15 cellular contexts compared by ENCODE assay signal in the genomic region with DNA sequence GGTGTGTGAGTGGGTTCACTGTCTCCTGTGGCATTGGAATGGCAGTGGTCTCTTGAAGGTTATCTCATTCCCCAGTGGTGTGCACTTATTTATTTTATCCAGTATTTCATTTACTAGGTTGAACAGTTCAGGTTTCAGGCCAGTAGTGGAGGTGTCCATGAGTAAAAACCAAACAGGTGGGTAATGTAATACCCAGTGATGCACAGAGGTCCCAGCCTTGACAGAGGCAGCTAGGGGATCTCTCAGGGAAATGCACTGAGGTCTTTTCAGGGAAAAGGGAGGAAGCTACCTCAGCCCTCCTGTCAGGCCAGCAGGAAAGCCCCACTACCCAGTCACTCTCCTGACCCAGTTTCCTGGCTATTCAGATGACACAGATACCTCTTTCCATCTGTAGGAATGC.
A peak's percentile ranks its signal among the peaks of the same experiment; 100 is the strongest.
DNase-seq lines count a peak whose midpoint lies in the region; ATAC-seq lines count a peak whose summit lies in the region.
"Had no signal": no experiment of that assay in that cellular context is flagged by ENCODE, and none has a peak within 500 bp of the region (broad histone marks: within the 10 kb centered on the region; RNA-seq: fewer than 3 reads in every experiment).

No MANE protein-coding gene starts in this region.

- H3K36me3 Mint-ChIP-seq in central memory CD8-positive, alpha-beta T cell (ENCODE audit: insufficient read depth): peaks cover 16% of the 10 kb centered on the region
- peaks cover 62% of the 10 kb centered on the region for H3K36me3 Mint-ChIP-seq in natural killer cell treated with Interleukin-12 subunit alpha and Interleukin-12 subunit beta and Interleukin-15 and Interleukin-18, amount 100 ng/mL, for 72 hours
- peaks cover 69% of the 10 kb centered on the region for H3K36me3 Mint-ChIP-seq in activated naive CD8-positive, alpha-beta T cell treated with anti-CD3 and anti-CD28 coated beads for 36 hours

- peak overlapping the region; percentile 41 for H3K27ac Mint-ChIP-seq in central memory CD8-positive, alpha-beta T cell (ENCODE audit: low read depth)
- peak overlapping the region; percentile 52 to 88 for H3K27ac Mint-ChIP-seq in natural killer cell treated with Interleukin-12 subunit alpha and Interleukin-12 subunit beta and Interleukin-15 and Interleukin-18, amount 100 ng/mL, for 72 hours
- no peak overlapping the region for H3K27ac Mint-ChIP-seq in activated naive CD8-positive, alpha-beta T cell treated with anti-CD3 and anti-CD28 coated beads for 36 hours
- H3K27ac Mint-ChIP-seq: CD4-positive, alpha-beta memory T cell had no signal

- H3K9me3 Mint-ChIP-seq in central memory CD8-positive, alpha-beta T cell: peaks cover 12% of the 10 kb centered on the region
- H3K9me3 Mint-ChIP-seq in natural killer cell treated with Interleukin-12 subunit alpha and Interleukin-12 subunit beta and Interleukin-15 and Interleukin-18, amount 100 ng/mL, for 72 hours: peaks cover 16% of the 10 kb centered on the region
- peaks cover 38% of the 10 kb centered on the region for H3K9me3 Mint-ChIP-seq in activated naive CD8-positive, alpha-beta T cell treated with anti-CD3 and anti-CD28 coated beads for 36 hours

- H3K4me1 Mint-ChIP-seq in central memory CD8-positive, alpha-beta T cell: peaks cover 55% of the 10 kb centered on the region
- peaks cover 62 to 72% of the 10 kb centered on the region in 2 donors for H3K4me1 Mint-ChIP-seq in natural killer cell treated with Interleukin-12 subunit alpha and Interleukin-12 subunit beta and Interleukin-15 and Interleukin-18, amount 100 ng/mL, for 72 hours (ENCODE audit: low read depth in 2 of 2)
- peaks cover under 1% of the 10 kb centered on the region for H3K4me1 Mint-ChIP-seq in activated naive CD8-positive, alpha-beta T cell treated with anti-CD3 and anti-CD28 coated beads for 36 hours

- H3K27me3 Mint-ChIP-seq in central memory CD8-positive, alpha-beta T cell: no peaks in the 10 kb centered on the region
- H3K27me3 Mint-ChIP-seq in natural killer cell treated with Interleukin-12 subunit alpha and Interleukin-12 subunit beta and Interleukin-15 and Interleukin-18, amount 100 ng/mL, for 72 hours: no peaks in the 10 kb centered on the region
- H3K27me3 Mint-ChIP-seq in activated naive CD8-positive, alpha-beta T cell treated with anti-CD3 and anti-CD28 coated beads for 36 hours: no peaks in the 10 kb centered on the region
- H3K27me3 Mint-ChIP-seq: CD4-positive, alpha-beta memory T cell had no signal

- no peak overlapping the region for H3K4me3 Mint-ChIP-seq in central memory CD8-positive, alpha-beta T cell
- H3K4me3 Mint-ChIP-seq in natural killer cell treated with Interleukin-12 subunit alpha and Interleukin-12 subunit beta and Interleukin-15 and Interleukin-18, amount 100 ng/mL, for 72 hours: no peak overlapping the region
- no peak overlapping the region for H3K4me3 Mint-ChIP-seq in activated naive CD8-positive, alpha-beta T cell treated with anti-CD3 and anti-CD28 coated beads for 36 hours
- H3K4me3 Mint-ChIP-seq: CD4-positive, alpha-beta memory T cell; H9 had no signal

- no peak for DNase-seq in central memory CD8-positive, alpha-beta T cell (ENCODE audit: low spot score in 2 of 2)
- DNase-seq in natural killer cell treated with Interleukin-12 subunit alpha and Interleukin-12 subunit beta and Interleukin-15 and Interleukin-18, amount 100 ng/mL, for 72 hours (ENCODE audit: low spot score): no peak
- DNase-seq in retina: no peak
- no peak for DNase-seq in activated naive CD8-positive, alpha-beta T cell treated with anti-CD3 and anti-CD28 coated beads for 36 hours
- DNase-seq: C1 segment of cervical spinal cord; Calu3; CD4-positive, alpha-beta memory T cell; COR-L47; DMS53; DMS79 treated with DMSO at 0.1 percent for 48 hours; GM23248; H9 had no signal

- ATAC-seq in HG02610 (IDR thresholded peaks at IDR 0.05; ENCODE audit: unreplicated experiment) (peak; percentile 62), GM19455 (IDR thresholded peaks at IDR 0.05; ENCODE audit: unreplicated experiment) (no peak)
- ATAC-seq in central memory CD8-positive, alpha-beta T cell (replicated peaks; ENCODE audit: extremely low read depth, poor library complexity, severe bottlenecking): no peak
- ATAC-seq in natural killer cell treated with Interleukin-12 subunit alpha and Interleukin-12 subunit beta and Interleukin-15 and Interleukin-18, amount 100 ng/mL, for 72 hours: peak; percentile 27 to 70
- ATAC-seq: HCT116 had no signal

Comparison
In these comparisons a context has a peak if more than half of its experiments do, and no peak if none do; other contexts are left out.
1. ATAC-seq: peak in HG02610 (single experiment) and natural killer cell treated with Interleukin-12 subunit alpha and Interleukin-12 subunit beta and Interleukin-15 and Interleukin-18, amount 100 ng/mL, for 72 hours (2 of 2); none in central memory CD8-positive, alpha-beta T cell (single experiment) and GM19455 (single experiment).